21 cellular contexts compared by ENCODE assay signal in the genomic region with DNA sequence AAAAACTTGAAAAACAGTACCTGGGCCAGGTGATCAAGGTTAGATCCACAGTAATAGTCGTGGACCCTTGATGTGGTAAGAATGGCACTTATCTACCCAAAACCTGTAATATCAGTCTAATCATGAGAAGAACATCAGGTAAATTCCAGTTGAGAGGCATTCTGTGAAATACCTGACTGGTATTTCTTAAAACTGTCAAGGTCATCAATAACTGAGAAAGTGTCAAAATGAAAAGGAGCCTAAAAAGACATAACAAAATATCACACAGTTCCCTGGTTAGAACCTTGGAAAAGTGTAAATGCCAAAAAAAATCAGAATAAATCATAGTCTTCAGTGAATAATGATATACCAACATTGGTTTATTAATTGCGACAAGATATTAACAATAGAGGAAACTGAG.
DNase-seq lines count a peak whose midpoint lies in the region; ATAC-seq, FAIRE-seq and TF ChIP-seq lines count a peak whose summit lies in the region.
"Had no signal": no experiment of that assay in that cellular context is flagged by ENCODE, and none has a peak within 500 bp of the region (broad histone marks: within the 10 kb centered on the region; RNA-seq: fewer than 3 reads in every experiment).

No MANE protein-coding gene starts in this region.

- H3K56ac ChIP-seq in mesendoderm (ENCODE audit: low read length): peak overlapping the region; percentile 53

- no peaks in the 10 kb centered on the region for H3K79me1 ChIP-seq in mesendoderm (ENCODE audit: low read length)

- H2AFZ ChIP-seq in HepG2 (ENCODE audit: low read length) (no peak overlapping the region), K562 (ENCODE audit: low read depth, low read length) (no peak overlapping the region)

- peak overlapping the region; percentile 77 for H2BK5ac ChIP-seq in mesendoderm (ENCODE audit: low read length)

- TF ChIP-seq RAD21 in HepG2 (CRISPR knock-in tag; IDR thresholded peaks at IDR 0.05) (no peak), K562 (CRISPR knock-in tag; conservative IDR thresholded peaks at IDR 0.05 in 1 of 2, IDR thresholded peaks at IDR 0.05 in 1 of 2) (no peak)

- H3K79me2 ChIP-seq in HepG2 (ENCODE audit: insufficient read depth, low read length) (no peaks in the 10 kb centered on the region), K562 (ENCODE audit: control insufficient read depth, insufficient read depth, low read length) (no peaks in the 10 kb centered on the region), mesendoderm (ENCODE audit: control insufficient read depth, insufficient read depth, low read length) (no peaks in the 10 kb centered on the region)

- in situ Hi-C loops in HepG2 (cut with HindIII; ENCODE audit: extremely low pct_ligation_motif_present, low pct_unique_long_range_greater_than_20kb): no loop called here
- in situ Hi-C loops in K562 (cut with MboI): no loop called here

- no peak overlapping the region for H3K4me3 ChIP-seq in HepG2 (replicated peaks in 1 of 3; ENCODE audit: insufficient read depth in 1 of 3, low read depth in 2 of 3, low read length in 3 of 3)
- H3K4me3 ChIP-seq in right lobe of liver: no peak overlapping the region
- H3K4me3 ChIP-seq in K562: no peak overlapping the region
- no peak overlapping the region for H3K4me3 ChIP-seq in mesendoderm (ENCODE audit: low read length)
- H3K4me3 ChIP-seq: BLaER1 treated with 17β-estradiol and CSF1 and Interleukin-3, amounts not matched to agents 10 nM and 100 nM had no signal

- H3K27ac ChIP-seq in HepG2 (ENCODE audit: extremely low read length, insufficient read depth, low read length) (no peak overlapping the region), right lobe of liver (no peak overlapping the region), K562 (ENCODE audit: extremely low read depth, low read depth, low read length) (no peak overlapping the region), mesendoderm (ENCODE audit: low read depth, low read length) (no peak overlapping the region)
- H3K27ac ChIP-seq: 22Rv1; BLaER1 treated with 17β-estradiol and CSF1 and Interleukin-3, amounts not matched to agents 10 nM and 100 nM; C4-2B had no signal

- no peak overlapping the region for H3K18ac ChIP-seq in mesendoderm (ENCODE audit: low read length)

- H3K36me3 ChIP-seq in HepG2 (replicated peaks in 1 of 2; ENCODE audit: control insufficient read depth in 1 of 2, insufficient read depth in 2 of 2, low read length in 2 of 2) (no peaks in the 10 kb centered on the region), right lobe of liver (no peaks in the 10 kb centered on the region), K562 (ENCODE audit: control insufficient read depth, insufficient read depth, low read length) (no peaks in the 10 kb centered on the region), mesendoderm (ENCODE audit: control insufficient read depth, insufficient read depth, low read length) (no peaks in the 10 kb centered on the region)
- H3K36me3 ChIP-seq: BLaER1 treated with 17β-estradiol and CSF1 and Interleukin-3, amounts not matched to agents 10 nM and 100 nM had no signal

- no peak overlapping the region for H3K4me2 ChIP-seq in HepG2 (ENCODE audit: low read depth, low read length)
- H3K4me2 ChIP-seq in K562 (ENCODE audit: insufficient read depth, low read length): no peak overlapping the region
- H3K4me2 ChIP-seq in mesendoderm (ENCODE audit: low read length): no peak overlapping the region
- H3K4me2 ChIP-seq: BLaER1 treated with 17β-estradiol and CSF1 and Interleukin-3, amounts not matched to agents 10 nM and 100 nM had no signal

- no peak overlapping the region for H3K9ac ChIP-seq in HepG2 (ENCODE audit: insufficient read depth, low read depth, low read length)
- H3K9ac ChIP-seq in K562 (ENCODE audit: insufficient read depth in 1 of 2, low read depth in 2 of 2, low read length in 2 of 2): no peak overlapping the region
- no peak overlapping the region for H3K9ac ChIP-seq in mesendoderm (ENCODE audit: low read length)
- H3K9ac ChIP-seq: BLaER1 treated with 17β-estradiol and CSF1 and Interleukin-3, amounts not matched to agents 10 nM and 100 nM had no signal

- WGBS in HepG2 (ENCODE audit: low lambda C conversion rate): 47% methylated on average over 2 of the region's 2 CpGs
- WGBS in right lobe of liver (ENCODE audit: insufficient coverage, low coverage, low lambda C conversion rate, missing lambda C conversion rate): 65% methylated on average over 2 of the region's 2 CpGs
- WGBS in K562 (ENCODE audit: insufficient coverage, low coverage, missing lambda C conversion rate): 10% methylated on average over 2 of the region's 2 CpGs
- no CpG with 5 or more reads among the region's 2 CpGs for WGBS in mesendoderm (ENCODE audit: extremely low coverage, insufficient coverage, low lambda C conversion rate)

- TF ChIP-seq EP300 in HepG2 (IDR thresholded peaks at IDR 0.05; ENCODE audit: low read depth in 2 of 2, low read length in 2 of 2) (no peak), HepG2 (CRISPR knock-in tag; IDR thresholded peaks at IDR 0.05; ENCODE audit: borderline replicate concordance) (no peak), K562 (IDR thresholded peaks at IDR 0.05; ENCODE audit: low read length) (no peak)

- no peaks in the 10 kb centered on the region for H3K4me1 ChIP-seq in HepG2 (ENCODE audit: insufficient read depth, low read length)
- H3K4me1 ChIP-seq in right lobe of liver: no peaks in the 10 kb centered on the region
- no peaks in the 10 kb centered on the region for H3K4me1 ChIP-seq in K562 (replicated peaks in 1 of 2; ENCODE audit: control insufficient read depth in 2 of 2, insufficient read depth in 2 of 2, low read length in 2 of 2)
- H3K4me1 ChIP-seq in mesendoderm (ENCODE audit: control insufficient read depth, low read depth, low read length): peaks cover 9% of the 10 kb centered on the region
- H3K4me1 ChIP-seq: Caco-2 had no signal

- H3K4ac ChIP-seq in mesendoderm (ENCODE audit: low read depth, low read length): no peak overlapping the region

- ATAC-seq in HepG2: no peak
- ATAC-seq in right lobe of liver: no peak
- ATAC-seq in K562: no peak
- ATAC-seq in HG03439 (IDR thresholded peaks at IDR 0.05; ENCODE audit: unreplicated experiment): no peak
- no peak for ATAC-seq in HG03097 (IDR thresholded peaks at IDR 0.05; ENCODE audit: low FRiP score, unreplicated experiment)
- ATAC-seq: CD8-positive, alpha-beta T cell had no signal

- POLR2A ChIA-PET in HepG2 (lab: Yijun Ruan, JAX) (no interaction called here), K562 (lab: Yijun Ruan, JAX) (no interaction called here)

- H3K9me1 ChIP-seq in K562 (ENCODE audit: control insufficient read depth, insufficient read depth, low read length): no peaks in the 10 kb centered on the region

- H3K9me3 ChIP-seq in HepG2 (ENCODE audit: low read length): no peaks in the 10 kb centered on the region
- no peaks in the 10 kb centered on the region for H3K9me3 ChIP-seq in right lobe of liver
- no peaks in the 10 kb centered on the region for H3K9me3 ChIP-seq in K562 (replicated peaks; ENCODE audit: control insufficient read depth, insufficient read depth, low read depth, low read length)
- H3K9me3 ChIP-seq: BLaER1 treated with 17β-estradiol and CSF1 and Interleukin-3, amounts not matched to agents 10 nM and 100 nM; Caco-2 had no signal

- H2BK120ac ChIP-seq in mesendoderm (ENCODE audit: low read depth, low read length): no peak overlapping the region

- CTCF ChIA-PET in HepG2 (lab: Yijun Ruan, JAX; ENCODE audit: low intra/inter-chr PET ratio, low total read pairs): no interaction called here
- CTCF ChIA-PET in K562 (lab: Yijun Ruan, JAX; ENCODE audit: low intra/inter-chr PET ratio): no interaction called here

- H3K23ac ChIP-seq in mesendoderm (ENCODE audit: low read length): no peak overlapping the region

- no peak for TF ChIP-seq CTCF in HepG2 (CRISPR knock-in tag; IDR thresholded peaks at IDR 0.05)
- TF ChIP-seq CTCF in right lobe of liver (IDR thresholded peaks at IDR 0.05): no peak
- no peak for TF ChIP-seq CTCF in K562 (IDR thresholded peaks at IDR 0.05 in 2 of 3, conservative IDR thresholded peaks at IDR 0.05 in 1 of 3; ENCODE audit: insufficient read depth in 2 of 3, low read depth in 1 of 3, low read length in 3 of 3)

- H2AK5ac ChIP-seq in mesendoderm (ENCODE audit: low read length): peak overlapping the region; percentile 83

- intact Hi-C loops in HepG2 (cut with micrococcal nuclease; ENCODE audit: unreplicated experiment) (no loop called here), right lobe of liver (cut with DNase I) (no loop called here), K562 (cut with micrococcal nuclease) (no loop called here)

- H4K20me1 ChIP-seq in HepG2 (ENCODE audit: insufficient read depth, low read length): no peaks in the 10 kb centered on the region
- no peaks in the 10 kb centered on the region for H4K20me1 ChIP-seq in K562 (replicated peaks; ENCODE audit: control insufficient read depth, insufficient read depth, low read length)
- H4K20me1 ChIP-seq: BLaER1 treated with 17β-estradiol and CSF1 and Interleukin-3, amounts not matched to agents 10 nM and 100 nM had no signal

- DNase-seq in HepG2 (ENCODE audit: low spot score): no peak
- no peak for DNase-seq in right lobe of liver
- no peak for DNase-seq in K562 (ENCODE audit: extremely low read depth in 1 of 4, low spot score in 3 of 4)
- no peak for DNase-seq in mesendoderm
- DNase-seq: ACHN; AML-193; Caco-2; Calu3; CD4-positive, alpha-beta T cell; CD8-positive, alpha-beta T cell; DMS79 treated with DMSO at 0.1 percent for 48 hours; GF-D8 had no signal

- no peak overlapping the region for H4K8ac ChIP-seq in mesendoderm (ENCODE audit: low read depth, low read length)

- H3K27me3 ChIP-seq in HepG2 (ENCODE audit: control insufficient read depth in 1 of 2, insufficient read depth in 2 of 2, low read length in 2 of 2): no peaks in the 10 kb centered on the region
- no peaks in the 10 kb centered on the region for H3K27me3 ChIP-seq in right lobe of liver
- H3K27me3 ChIP-seq in K562 (ENCODE audit: control insufficient read depth in 2 of 2, insufficient read depth in 2 of 2, low read length in 2 of 2): no peaks in the 10 kb centered on the region; a peak in 2 of 5 replicates
- H3K27me3 ChIP-seq in mesendoderm (ENCODE audit: insufficient read depth, low read length, poor library complexity): no peaks in the 10 kb centered on the region
- H3K27me3 ChIP-seq: BLaER1 treated with 17β-estradiol and CSF1 and Interleukin-3, amounts not matched to agents 10 nM and 100 nM had no signal

- H2BK15ac ChIP-seq in mesendoderm (replicated peaks; ENCODE audit: low read depth): no peak overlapping the region

- no peak overlapping the region for H4K5ac ChIP-seq in mesendoderm (ENCODE audit: low read length)

- TF ChIP-seq POLR2A in HepG2 (IDR thresholded peaks at IDR 0.05; ENCODE audit: insufficient read depth in 1 of 2, low read depth in 2 of 2, low read length in 2 of 2) (no peak), right lobe of liver (IDR thresholded peaks at IDR 0.05) (no peak), K562 (conservative IDR thresholded peaks at IDR 0.05) (no peak)

- BruUV-seq in HepG2 (replicated peaks; lab: Mats Ljungman, UMichigan) (no TSS peak), K562 (replicated peaks; lab: Mats Ljungman, UMichigan) (no TSS peak)

- no peak for FAIRE-seq in HepG2 (lab: Jason Lieb, UNC)
- no peak for FAIRE-seq in K562 (lab: Jason Lieb, UNC)
- FAIRE-seq: D721Med, G401.6, GM12891, GM19239 had no signal

TF ChIP-seq in HepG2, 621 proteins besides CTCF, POLR2A, EP300 and RAD21 (continues in another document):
- peak; percentile 67 to 82 for TF ChIP-seq MAFK (conservative IDR thresholded peaks at IDR 0.05 in 1 of 2, IDR thresholded peaks at IDR 0.05 in 1 of 2; ENCODE audit: low read length in 2 of 2)

Comparison
In these comparisons a context has a peak if more than half of its experiments do, and no peak if none do; other contexts are left out.
1. Of the 241 proteins assayed by ChIP-seq in both HepG2 and K562: peak only in HepG2: MAFF and MAFK; only in K562: none; in both: none; in neither: 239.